13 cellular contexts compared by ENCODE assay signal in genomic region chr5:65802080-65802479, GRCh38.
DNase-seq lines count a peak whose midpoint lies in the region; ATAC-seq and TF ChIP-seq lines count a peak whose summit lies in the region.
"Had no signal": no experiment of that assay in that cellular context is flagged by ENCODE, and none has a peak within 500 bp of the region (broad histone marks: within the 10 kb centered on the region; RNA-seq: fewer than 3 reads in every experiment).

No MANE protein-coding gene starts in this region.

- no peak for TF ChIP-seq CTCF in HFFc6 (IDR thresholded peaks at IDR 0.05)
- TF ChIP-seq CTCF in brain (conservative IDR thresholded peaks at IDR 0.05), result no peak
- no peak for TF ChIP-seq CTCF in tibial artery (IDR thresholded peaks at IDR 0.05)

- no peak overlapping the region for H3K4me3 ChIP-seq in tibial artery
- H3K4me3 ChIP-seq: PC-9 had no signal

- H3K27me3 ChIP-seq in tibial artery, result no peaks in the 10 kb centered on the region

- peak overlapping the region; percentile 91 for H3K27ac Mint-ChIP-seq in HFFc6
- peak overlapping the region in 4 of 5 experiments; percentile 69 to 94 (median 74) for H3K27ac Mint-ChIP-seq in brain
- H3K27ac Mint-ChIP-seq in stimulated activated memory B cell treated with anti-CD40 and anti-IgM and Interleukin-4, amounts not matched to agents 10 μg/mL and 1 μg/mL and 100 μg/mL, for 72 hours, result no peak overlapping the region

- intact Hi-C loops in tibial artery (cut with DNase I; ENCODE audit: low total_unique reads), result no loop called here

- no peaks in the 10 kb centered on the region for H3K4me1 ChIP-seq in tibial artery

- H3K4me1 Mint-ChIP-seq in HFFc6 (ENCODE audit: low read depth), result peaks cover 61% of the 10 kb centered on the region
- H3K4me1 Mint-ChIP-seq in brain, result peaks cover 11% of the 10 kb centered on the region
- H3K4me1 Mint-ChIP-seq in stimulated activated memory B cell treated with anti-CD40 and anti-IgM and Interleukin-4, amounts not matched to agents 10 μg/mL and 1 μg/mL and 100 μg/mL, for 72 hours, result no peaks in the 10 kb centered on the region

- H3K27me3 Mint-ChIP-seq in HFFc6 (ENCODE audit: insufficient read depth), result no peaks in the 10 kb centered on the region; the same call in 1 of the 2 replicates
- peaks cover 3% of the 10 kb centered on the region for H3K27me3 Mint-ChIP-seq in brain
- no peaks in the 10 kb centered on the region for H3K27me3 Mint-ChIP-seq in stimulated activated memory B cell treated with anti-CD40 and anti-IgM and Interleukin-4, amounts not matched to agents 10 μg/mL and 1 μg/mL and 100 μg/mL, for 72 hours

- no peak overlapping the region for H3K27ac ChIP-seq in tibial artery
- H3K27ac ChIP-seq: KMS-11, PC-9 had no signal

- H3K9me3 Mint-ChIP-seq in HFFc6 (no peaks in the 10 kb centered on the region), brain (peaks cover 0 to 44% (median 31%) of the 10 kb centered on the region in 5 experiments)
- peaks cover 2% of the 10 kb centered on the region for H3K9me3 Mint-ChIP-seq in stimulated activated memory B cell treated with anti-CD40 and anti-IgM and Interleukin-4, amounts not matched to agents 10 μg/mL and 1 μg/mL and 100 μg/mL, for 72 hours

- H3K36me3 Mint-ChIP-seq in HFFc6 (ENCODE audit: low read depth) (peaks cover 42% of the 10 kb centered on the region), brain (peaks cover 80% of the 10 kb centered on the region)
- H3K36me3 Mint-ChIP-seq in stimulated activated memory B cell treated with anti-CD40 and anti-IgM and Interleukin-4, amounts not matched to agents 10 μg/mL and 1 μg/mL and 100 μg/mL, for 72 hours, result peaks cover 52% of the 10 kb centered on the region

- ATAC-seq in stimulated activated memory B cell treated with anti-CD40 and anti-IgM and Interleukin-4, amounts not matched to agents 10 μg/mL and 1 μg/mL and 100 μg/mL, for 72 hours, result no peak

- H3K4me3 Mint-ChIP-seq in HFFc6 (peak overlapping the region; percentile 80; the same call in 1 of the 2 replicates), brain (no peak overlapping the region)
- H3K4me3 Mint-ChIP-seq in stimulated activated memory B cell treated with anti-CD40 and anti-IgM and Interleukin-4, amounts not matched to agents 10 μg/mL and 1 μg/mL and 100 μg/mL, for 72 hours, result no peak overlapping the region

- no peaks in the 10 kb centered on the region for H3K9me3 ChIP-seq in tibial artery

- no peak for DNase-seq in HFFc6
- DNase-seq in globus pallidus (ENCODE audit: low spot score), result peak; percentile 43
- DNase-seq in superior temporal gyrus (ENCODE audit: extremely low spot score), result peak; percentile 37
- no peak for DNase-seq in SKM-1 treated with dmso at 0.1 percent for 144 hours (lab: John Stamatoyannopoulos, UW; ENCODE audit: unreplicated experiment)
- DNase-seq in tibial artery, result no peak
- DNase-seq: DMS153, EL, NCI-H1092 treated with DMSO at 0.1 percent for 48 hours, NCI-H187, PC-9 had no signal

- H3K36me3 ChIP-seq in tibial artery, result peaks cover 3 to 13% (median 5%) of the 10 kb centered on the region in 3 donors

Comparison
In these comparisons a context has a peak if more than half of its experiments do, and no peak if none do; other contexts are left out.
1. DNase-seq: peak in globus pallidus (single experiment) and superior temporal gyrus (single experiment); none in HFFc6 (single experiment), SKM-1 treated with dmso at 0.1 percent for 144 hours (single experiment) and tibial artery (0 of 2).